ENCODE assay signal across 16 cellular contexts in the genomic region with DNA sequence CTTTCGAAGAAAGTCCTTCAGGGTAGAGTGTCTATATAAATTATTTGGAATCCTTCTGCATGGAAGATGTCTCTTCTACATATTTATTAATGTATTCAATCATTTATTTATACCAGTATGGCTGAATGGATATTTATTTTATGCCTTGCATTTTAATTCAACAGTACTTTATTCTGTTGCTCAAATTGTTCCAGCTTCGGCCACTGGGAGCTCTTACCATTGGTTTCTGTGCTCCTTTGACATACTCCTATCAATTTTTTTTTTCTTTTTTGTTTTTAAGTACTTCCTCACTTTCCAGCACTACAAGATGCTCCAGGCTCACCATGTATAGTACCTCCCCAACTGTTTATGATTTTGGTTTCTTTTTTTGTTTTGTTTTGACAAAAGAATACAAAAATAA. TPM values are rescaled to one million over a fixed set of nuclear protein-coding genes. Genes with fewer than 3 reads are reported as not detected.
DNase-seq lines count a peak whose midpoint lies in the region; ATAC-seq and TF ChIP-seq lines count a peak whose summit lies in the region.
"Had no signal": no experiment of that assay in that cellular context is flagged by ENCODE, and none has a peak within 500 bp of the region (broad histone marks: within the 10 kb centered on the region; RNA-seq: fewer than 3 reads in every experiment).

No MANE protein-coding gene starts in this region.

- H3K36me3 Mint-ChIP-seq in T-helper 1 cell treated with Interleukin-12 subunit alpha and Interleukin-12 subunit beta and Interleukin-4 antibody, amounts not matched to agents 30 μg/mL and 1 μg/mL, for 36 hours (ENCODE audit: low read depth): peaks cover 28% of the 10 kb centered on the region
- peaks cover 31% of the 10 kb centered on the region for H3K36me3 Mint-ChIP-seq in activated naive CD8-positive, alpha-beta T cell treated with anti-CD3 and anti-CD28 coated beads for 36 hours
- H3K36me3 Mint-ChIP-seq in osteocyte (ENCODE audit: unreplicated experiment): peaks cover 23% of the 10 kb centered on the region

- H3K27ac ChIP-seq in effector memory CD4-positive, alpha-beta T cell (ENCODE audit: insufficient read depth, low read length, poor library complexity, severe bottlenecking): no peak overlapping the region
- H3K27ac ChIP-seq: A549, esophagus squamous epithelium, KMS-11, ovary had no signal

- no peaks in the 10 kb centered on the region for H3K27me3 Mint-ChIP-seq in T-helper 1 cell treated with Interleukin-12 subunit alpha and Interleukin-12 subunit beta and Interleukin-4 antibody, amounts not matched to agents 30 μg/mL and 1 μg/mL, for 36 hours (ENCODE audit: low read depth)
- H3K27me3 Mint-ChIP-seq in activated naive CD8-positive, alpha-beta T cell treated with anti-CD3 and anti-CD28 coated beads for 36 hours: no peaks in the 10 kb centered on the region
- H3K27me3 Mint-ChIP-seq in osteocyte (ENCODE audit: unreplicated experiment): no peaks in the 10 kb centered on the region

- no peaks in the 10 kb centered on the region for H3K9me3 ChIP-seq in effector memory CD4-positive, alpha-beta T cell (ENCODE audit: control insufficient read depth, low read length)
- H3K9me3 ChIP-seq: A549, esophagus squamous epithelium, ovary, spleen, thoracic aorta had no signal

- ATAC-seq in activated CD4-positive, CD25-positive, alpha-beta regulatory T cell treated with anti-CD3 and anti-CD28 coated beads, Interleukin-2, amount 50 U/mL, for 24 hours: no peak

- TF ChIP-seq CTCF in osteocyte (IDR thresholded peaks at IDR 0.05): no peak

- DNase-seq in T-helper 1 cell (no peak), Kasumi-1 (lab: John Stamatoyannopoulos, UW) (peak; percentile 49 to 53), osteocyte (ENCODE audit: extremely low spot score, unreplicated experiment) (no peak), ureter (ENCODE audit: low spot score) (no peak)
- DNase-seq in activated naive CD8-positive, alpha-beta T cell treated with anti-CD3 and anti-CD28 coated beads for 36 hours: no peak
- DNase-seq in effector memory CD4-positive, alpha-beta T cell: no peak
- DNase-seq: activated CD4-positive, alpha-beta T cell treated with anti-CD3 and anti-CD28 coated beads for 1 hour; esophagus squamous epithelium; NCI-H2107; ovary; spleen had no signal

- no peaks in the 10 kb centered on the region for H3K36me3 ChIP-seq in effector memory CD4-positive, alpha-beta T cell (ENCODE audit: control insufficient read depth, insufficient read depth, low read length)
- H3K36me3 ChIP-seq: esophagus squamous epithelium, ovary, thoracic aorta had no signal

- peaks cover 48% of the 10 kb centered on the region for H3K4me1 Mint-ChIP-seq in T-helper 1 cell treated with Interleukin-12 subunit alpha and Interleukin-12 subunit beta and Interleukin-4 antibody, amounts not matched to agents 30 μg/mL and 1 μg/mL, for 36 hours (ENCODE audit: low read depth)
- peaks cover 39% of the 10 kb centered on the region for H3K4me1 Mint-ChIP-seq in activated naive CD8-positive, alpha-beta T cell treated with anti-CD3 and anti-CD28 coated beads for 36 hours
- peaks cover 68% of the 10 kb centered on the region for H3K4me1 Mint-ChIP-seq in osteocyte (ENCODE audit: unreplicated experiment)

- H3K4me3 ChIP-seq in effector memory CD4-positive, alpha-beta T cell (ENCODE audit: insufficient read depth, low read depth, low read length, poor library complexity, severe bottlenecking): no peak overlapping the region
- H3K4me3 ChIP-seq: A549, esophagus squamous epithelium, ovary, spleen, thoracic aorta had no signal

- no peak overlapping the region for H3K4me3 Mint-ChIP-seq in T-helper 1 cell treated with Interleukin-12 subunit alpha and Interleukin-12 subunit beta and Interleukin-4 antibody, amounts not matched to agents 30 μg/mL and 1 μg/mL, for 36 hours
- H3K4me3 Mint-ChIP-seq in activated naive CD8-positive, alpha-beta T cell treated with anti-CD3 and anti-CD28 coated beads for 36 hours: peak overlapping the region; percentile 45
- no peak overlapping the region for H3K4me3 Mint-ChIP-seq in osteocyte (ENCODE audit: unreplicated experiment)

- H3K27me3 ChIP-seq in effector memory CD4-positive, alpha-beta T cell (replicated peaks; ENCODE audit: control insufficient read depth, insufficient read depth, low read length, poor library complexity, severe bottlenecking): no peaks in the 10 kb centered on the region
- H3K27me3 ChIP-seq: esophagus squamous epithelium, ovary, spleen had no signal

- H3K27ac Mint-ChIP-seq in T-helper 1 cell treated with Interleukin-12 subunit alpha and Interleukin-12 subunit beta and Interleukin-4 antibody, amounts not matched to agents 30 μg/mL and 1 μg/mL, for 36 hours: peak overlapping the region; percentile 81
- H3K27ac Mint-ChIP-seq in activated naive CD8-positive, alpha-beta T cell treated with anti-CD3 and anti-CD28 coated beads for 36 hours: peak overlapping the region; percentile 82
- H3K27ac Mint-ChIP-seq in osteocyte (ENCODE audit: unreplicated experiment): peak overlapping the region; percentile 72

- H3K9me3 Mint-ChIP-seq in T-helper 1 cell treated with Interleukin-12 subunit alpha and Interleukin-12 subunit beta and Interleukin-4 antibody, amounts not matched to agents 30 μg/mL and 1 μg/mL, for 36 hours: peaks cover 7% of the 10 kb centered on the region
- H3K9me3 Mint-ChIP-seq in activated naive CD8-positive, alpha-beta T cell treated with anti-CD3 and anti-CD28 coated beads for 36 hours: peaks cover 2% of the 10 kb centered on the region
- H3K9me3 Mint-ChIP-seq in osteocyte (ENCODE audit: unreplicated experiment): peaks cover 10% of the 10 kb centered on the region

- H3K4me1 ChIP-seq in effector memory CD4-positive, alpha-beta T cell (ENCODE audit: control insufficient read depth, insufficient read depth, low read length, poor library complexity, severe bottlenecking): peaks cover 9% of the 10 kb centered on the region

RNA-seq across cellular contexts. Expression of gene WIPF1, which starts 39.4 kb away (rescaled TPM):
- total RNA-seq in activated naive CD8-positive, alpha-beta T cell treated with anti-CD3 and anti-CD28 coated beads for 36 hours: 100 to 1,000 TPM; 384 to 391 TPM
- total RNA-seq in osteocyte (57.7 and 60.1 TPM in 2 replicates), ureter (35.7 TPM)

Comparison
In these comparisons a context has a peak if more than half of its experiments do, and no peak if none do; other contexts are left out.
1. DNase-seq: peak in Kasumi-1 (2 of 2); none in T-helper 1 cell (0 of 5), activated naive CD8-positive, alpha-beta T cell treated with anti-CD3 and anti-CD28 coated beads for 36 hours (single experiment), osteocyte (single experiment), ureter (single experiment) and effector memory CD4-positive, alpha-beta T cell (0 of 3).
2. Peak in every context shown above with its lines, with median percentiles within 50 percentile points of each other: H3K27ac Mint-ChIP-seq.